Comparison of ENCODE assay signal across 8 cellular contexts in the genomic region with DNA sequence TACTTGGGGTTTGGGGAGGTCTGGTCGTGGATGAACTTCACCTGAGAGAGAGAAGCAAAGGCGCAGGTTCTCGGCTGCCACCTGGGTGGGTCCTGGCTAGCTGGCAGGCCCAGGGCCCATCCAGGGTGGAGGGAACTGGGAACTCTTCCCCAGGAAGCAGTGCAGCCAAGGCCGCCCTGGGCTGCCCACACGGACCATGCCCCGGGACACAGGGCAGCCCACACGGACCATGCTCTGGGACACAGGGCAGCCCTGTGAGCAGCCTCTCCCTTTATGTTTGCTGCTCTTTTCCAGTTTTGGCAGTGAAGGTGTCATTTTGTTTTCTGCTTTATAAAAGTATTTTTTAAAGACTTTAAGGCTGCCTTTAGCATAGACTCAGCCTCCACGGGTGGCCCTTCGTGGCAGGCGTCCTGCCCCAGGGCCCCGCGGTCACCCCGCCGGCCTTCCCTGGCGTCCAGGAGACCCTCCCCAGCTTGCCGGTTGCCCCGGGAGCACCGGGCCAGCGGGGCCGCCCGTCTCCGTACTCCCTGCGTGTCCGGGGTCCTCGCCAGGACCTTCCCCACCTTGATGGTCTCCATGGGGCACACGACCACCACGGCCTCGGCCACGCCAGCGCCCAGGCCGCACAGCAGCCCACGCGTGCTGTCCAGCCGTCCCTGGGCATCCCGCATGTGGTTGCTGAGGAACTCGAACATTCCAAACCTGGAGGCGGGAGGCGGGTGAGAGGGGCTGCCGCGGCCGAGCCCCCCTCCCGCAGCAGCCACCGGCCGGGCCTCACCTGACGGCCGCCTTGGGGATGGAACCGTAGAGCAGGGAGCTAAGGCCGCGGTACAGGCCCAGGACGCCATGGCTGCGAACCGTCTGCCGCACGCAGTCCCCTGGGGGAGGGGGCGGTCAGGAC. TPM values are rescaled to one million over a fixed set of nuclear protein-coding genes. Genes with fewer than 3 reads are reported as not detected.
A peak's percentile ranks its signal among the peaks of the same experiment; 100 is the strongest.
DNase-seq lines count a peak whose midpoint lies in the region; TF ChIP-seq lines count a peak whose summit lies in the region.

No MANE protein-coding gene starts in this region.

- H3K27me3 ChIP-seq in Peyer's patch (no peaks in the 10 kb centered on the region), esophagus muscularis mucosa (no peaks in the 10 kb centered on the region)

- POLR2A ChIA-PET in GM10248 (lab: Yijun Ruan, JAX): no interaction called here

- H3K9me3 ChIP-seq in Peyer's patch (no peaks in the 10 kb centered on the region), esophagus muscularis mucosa (no peaks in the 10 kb centered on the region)

- CTCF ChIA-PET in GM10248 (lab: Yijun Ruan, JAX): interaction anchor here (3.2 kb wide), 1 partner anchor 454 kb away, joined by 37 read pairs; no protein-coding TSS in a partner anchor

- H3K27ac ChIP-seq in Peyer's patch (peak overlapping the region; percentile 90 to 100 (median 94)), esophagus muscularis mucosa (replicated peaks in 1 of 4) (peak overlapping the region; percentile 90 to 97 (median 94))

- TF ChIP-seq EP300 in esophagus muscularis mucosa (IDR thresholded peaks at IDR 0.05): no peak

- peak overlapping the region; percentile 79 to 100 (median 97) for H3K4me3 ChIP-seq in Peyer's patch
- peak overlapping the region; percentile 83 to 98 (median 92) for H3K4me3 ChIP-seq in esophagus muscularis mucosa

- H3K27me3 Mint-ChIP-seq in progenitor cell of endocrine pancreas: no peaks in the 10 kb centered on the region

- H3K4me3 Mint-ChIP-seq in progenitor cell of endocrine pancreas (ENCODE audit: low read depth): peak overlapping the region; percentile 76

- peaks cover 18% of the 10 kb centered on the region for H3K4me1 Mint-ChIP-seq in progenitor cell of endocrine pancreas (ENCODE audit: low read depth)

- TF ChIP-seq POLR2A in Peyer's patch (IDR thresholded peaks at IDR 0.05): peak in 1 of 2 donors; percentile 5
- no peak for TF ChIP-seq POLR2A in esophagus muscularis mucosa (IDR thresholded peaks at IDR 0.05; ENCODE audit: low read depth)

- DNase-seq in G401 (ENCODE audit: low spot score) (peak; percentile 11), Peyer's patch (no peak), esophagus muscularis mucosa (ENCODE audit: extremely low spot score) (no peak), progenitor cell of endocrine pancreas (ENCODE audit: low spot score, unreplicated experiment) (no peak), T-helper 9 cell (no peak), kidney tubule cell (ENCODE audit: low spot score) (no peak), GM10248 (ENCODE audit: extremely low spot score) (no peak), NCI-H226 (no peak)

- WGBS in esophagus muscularis mucosa: 51% methylated on average over 8 of the region's 55 CpGs

- no peak overlapping the region for H3K27ac Mint-ChIP-seq in progenitor cell of endocrine pancreas

- peaks cover 0 to 50% (median 34%) of the 10 kb centered on the region in 4 donors for H3K4me1 ChIP-seq in Peyer's patch
- H3K4me1 ChIP-seq in esophagus muscularis mucosa: peaks cover 45 to 68% (median 64%) of the 10 kb centered on the region in 4 donors

- intact Hi-C loops in esophagus muscularis mucosa (cut with DNase I): loop anchor here (5.0 kb wide), 2 partner anchors 35 to 255 kb away; partner anchors contain the start of genes ESS2, HIRA and MRPL40

- peaks cover 2% of the 10 kb centered on the region for H3K36me3 Mint-ChIP-seq in progenitor cell of endocrine pancreas (ENCODE audit: insufficient read depth)

- H3K36me3 ChIP-seq in Peyer's patch (peaks cover 0 to 15% (median 0%) of the 10 kb centered on the region in 3 donors), esophagus muscularis mucosa (peaks cover 0 to 9% (median 0%) of the 10 kb centered on the region in 4 donors)

- in situ Hi-C loops in G401 (cut with HindIII; ENCODE audit: low sequenced_read_pairs): no loop called here

- TF ChIP-seq CTCF in Peyer's patch (IDR thresholded peaks at IDR 0.05): no peak
- TF ChIP-seq CTCF in esophagus muscularis mucosa (IDR thresholded peaks at IDR 0.05): no peak
- TF ChIP-seq CTCF in progenitor cell of endocrine pancreas (IDR thresholded peaks at IDR 0.05; ENCODE audit: unreplicated experiment): no peak
- TF ChIP-seq CTCF in GM10248 (IDR thresholded peaks at IDR 0.05; ENCODE audit: control extremely low read depth, extremely low read depth, low read depth, missing control alignments): no peak

- no peaks in the 10 kb centered on the region for H3K9me3 Mint-ChIP-seq in progenitor cell of endocrine pancreas (ENCODE audit: low read depth)

RNA-seq across cellular contexts. Expression of gene SLC25A1, which starts 1.1 kb away (rescaled TPM):
- total RNA-seq in G401 (2014; rRNA removed; shearing (Covaris generic)): 154 and 198 TPM in 2 replicates
- total RNA-seq in Peyer's patch: 100 to 1,000 TPM in 3 of 4 donors, 10 to 100 TPM in 1; 68.5 to 229 (median 185) TPM
- total RNA-seq in esophagus muscularis mucosa: 10 to 100 TPM; 57.3 to 88.9 (median 71.8) TPM
- 99.8 and 111 TPM in 2 replicates for total RNA-seq in progenitor cell of endocrine pancreas

RNA-seq across cellular contexts. Expression of gene GSC2, which starts 27.3 kb away (rescaled TPM):
- total RNA-seq in G401 (2014; rRNA removed; shearing (Covaris generic)): 0.44 TPM in 1 of 2 replicates, not detected in the other
- total RNA-seq in Peyer's patch: not detected
- not detected for total RNA-seq in esophagus muscularis mucosa
- not detected in 2 replicates for total RNA-seq in progenitor cell of endocrine pancreas

RNA-seq across cellular contexts. Expression of gene ESS2, which starts 33.0 kb away (rescaled TPM):
- 28.7 and 39.0 TPM in 2 replicates for total RNA-seq in G401 (2014; rRNA removed; shearing (Covaris generic))
- total RNA-seq in Peyer's patch (10 to 100 TPM; 10.1 to 36.3 (median 14.3) TPM), esophagus muscularis mucosa (10 to 100 TPM; 11.2 to 21.9 (median 19.9) TPM), progenitor cell of endocrine pancreas (18.7 and 20.4 TPM in 2 replicates)

RNA-seq across cellular contexts. Expression of gene TSSK2, which starts 46.3 kb away (rescaled TPM):
- total RNA-seq in G401 (2014; rRNA removed; shearing (Covaris generic)): not detected in 2 replicates
- total RNA-seq in Peyer's patch (under 1 TPM in 1 of 4 donors, not detected in 3; 0.85 TPM), esophagus muscularis mucosa (not detected), progenitor cell of endocrine pancreas (not detected in 2 replicates)

RNA-seq across cellular contexts. Expression of gene DGCR2, which starts 55.2 kb away (rescaled TPM):
- 56.6 and 59.9 TPM in 2 replicates for total RNA-seq in G401 (2014; rRNA removed; shearing (Covaris generic))
- total RNA-seq in Peyer's patch: 100 to 1,000 TPM in 1 of 4 donors, 10 to 100 TPM in 3; 49.5 to 101 (median 92.1) TPM
- 10 to 100 TPM; 45.7 to 79.6 (median 65.4) TPM for total RNA-seq in esophagus muscularis mucosa
- total RNA-seq in progenitor cell of endocrine pancreas: 87.1 and 89.1 TPM in 2 replicates
